In genomic region chr12:48686037-48686595, GRCh38 we compare ENCODE assay signal across 19 cellular contexts. TPM values are rescaled to one million over a fixed set of nuclear protein-coding genes. Genes with fewer than 3 reads are reported as not detected.
A peak's percentile ranks its signal among the peaks of the same experiment; 100 is the strongest.
DNase-seq lines count a peak whose midpoint lies in the region; ATAC-seq and TF ChIP-seq lines count a peak whose summit lies in the region.
"Had no signal": no experiment of that assay in that cellular context is flagged by ENCODE, and none has a peak within 500 bp of the region (broad histone marks: within the 10 kb centered on the region; RNA-seq: fewer than 3 reads in every experiment).

No MANE protein-coding gene starts in this region.

- no peak overlapping the region for H3K27ac ChIP-seq in H9 (ENCODE audit: insufficient read length, low read depth, low read length)
- H3K27ac ChIP-seq: BLaER1, SJSA1 had no signal

- peaks cover 2% of the 10 kb centered on the region for H4K20me1 ChIP-seq in H9 (ENCODE audit: control insufficient read depth, insufficient read depth, insufficient read length)

- CTCF ChIA-PET in WTC11 (lab: Charles Lee), result interaction anchor here (0.9 kb wide), 1 partner anchor 129 kb away, joined by 3 read pairs; no protein-coding TSS in a partner anchor

- TF ChIP-seq CTCF in H9 (conservative IDR thresholded peaks at IDR 0.05) (no peak), WTC11 (IDR thresholded peaks at IDR 0.05) (no peak)

- no peak overlapping the region for H2BK15ac ChIP-seq in H9 (ENCODE audit: low read depth, low read length)

- no peak overlapping the region for H2BK5ac ChIP-seq in H9 (ENCODE audit: insufficient read length, low read length)

- peaks cover 10% of the 10 kb centered on the region for H3K79me2 ChIP-seq in H9 (ENCODE audit: insufficient read depth, low read length)

- H3K23ac ChIP-seq in H9 (ENCODE audit: insufficient read length, low read depth, low read length), result peak overlapping the region; percentile 42

- H3K27ac Mint-ChIP-seq in H9 (no peak overlapping the region; a peak in 1 of 7 replicates), WTC11 (no peak overlapping the region), memory B cell (peak overlapping the region; percentile 17)

- WGBS in H9 (ENCODE audit: extremely low coverage, insufficient read length, low lambda C conversion rate), result no CpG with 5 or more reads among the region's 3 CpGs

- H3K36me3 Mint-ChIP-seq in H9 (ENCODE audit: insufficient read depth in 1 of 3, low read depth in 3 of 3), result peaks cover 8 to 41% (median 16%) of the 10 kb centered on the region in 3 experiments; a peak in 6 of 7 replicates
- H3K36me3 Mint-ChIP-seq in WTC11, result peaks cover 9% of the 10 kb centered on the region
- peaks cover 6% of the 10 kb centered on the region for H3K36me3 Mint-ChIP-seq in memory B cell

- H3K9me3 Mint-ChIP-seq in H9 (no peaks in the 10 kb centered on the region), WTC11 (no peaks in the 10 kb centered on the region), memory B cell (no peaks in the 10 kb centered on the region)

- no peaks in the 10 kb centered on the region for H3K79me1 ChIP-seq in H9 (ENCODE audit: insufficient read depth, low read depth, low read length, poor library complexity, severe bottlenecking)

- H4K91ac ChIP-seq in H9 (ENCODE audit: insufficient read length, low read depth, low read length), result no peak overlapping the region

- no peak overlapping the region for H3K4ac ChIP-seq in H9 (ENCODE audit: low read depth, low read length)

- H3K9me3 ChIP-seq in H9 (ENCODE audit: control insufficient read depth, low read depth, low read length), result no peaks in the 10 kb centered on the region
- H3K9me3 ChIP-seq: BLaER1, SJSA1 had no signal

- no peak overlapping the region for H3T11ph ChIP-seq in H9 (ENCODE audit: low read length)

- POLR2A ChIA-PET in WTC11 (lab: Charles Lee), result no interaction called here

- peak overlapping the region; percentile 42 for H3K56ac ChIP-seq in H9 (ENCODE audit: insufficient read length, low read depth, low read length)

- no peak overlapping the region for H4K5ac ChIP-seq in H9 (ENCODE audit: insufficient read length, low read depth, low read length)

- peaks cover 3% of the 10 kb centered on the region for H3K23me2 ChIP-seq in H9 (ENCODE audit: insufficient read length, low read depth, low read length, poor library complexity, severe bottlenecking)

- H2BK120ac ChIP-seq in H9 (ENCODE audit: low read depth, low read length, poor library complexity, severe bottlenecking), result no peak overlapping the region

- DNase-seq in H9, result no peak
- no peak for DNase-seq in WTC11 (ENCODE audit: low spot score)
- DNase-seq in memory B cell (ENCODE audit: low spot score in 2 of 2), result no peak
- no peak for DNase-seq in NCI-H2081 treated with DMSO at 0.1 percent for 48 hours (lab: John Stamatoyannopoulos, UW)
- DNase-seq: ACHN; CD4-positive, alpha-beta memory T cell; DMS153; H7; NCI-H1105; NCI-H146; NCI-H2029; NCI-H345; NCI-H524 had no signal

- no peak overlapping the region for H3K4me2 ChIP-seq in H9 (ENCODE audit: insufficient read depth, insufficient read length, low read length)
- H3K4me2 ChIP-seq: BLaER1 had no signal

- H3K4me3 Mint-ChIP-seq in H9 (no peak overlapping the region), WTC11 (no peak overlapping the region), memory B cell (no peak overlapping the region)

- H3K9ac ChIP-seq in H9 (ENCODE audit: extremely low read depth, insufficient read length, low read length), result no peak overlapping the region
- H3K9ac ChIP-seq: BLaER1 had no signal

- H2BK20ac ChIP-seq in H9 (ENCODE audit: low read depth, low read length, poor library complexity, severe bottlenecking), result no peak overlapping the region

- ATAC-seq in WTC11 (no peak), memory B cell (ENCODE audit: low read depth) (no peak), GM19351 (IDR thresholded peaks at IDR 0.05; ENCODE audit: unreplicated experiment) (no peak), GM21717 (IDR thresholded peaks at IDR 0.05; ENCODE audit: unreplicated experiment) (no peak), HG02623 (IDR thresholded peaks at IDR 0.05; ENCODE audit: unreplicated experiment) (no peak)
- ATAC-seq: Right ventricle myocardium inferior had no signal

- H2BK12ac ChIP-seq in H9 (ENCODE audit: insufficient read length, low read depth, low read length), result no peak overlapping the region

- peak overlapping the region; percentile 20 for H4K8ac ChIP-seq in H9 (replicated peaks; ENCODE audit: insufficient read length, low read depth, low read length)

- H3K18ac ChIP-seq in H9 (ENCODE audit: insufficient read length, low read depth, low read length), result no peak overlapping the region

- no peaks in the 10 kb centered on the region for H3K4me1 ChIP-seq in H9 (ENCODE audit: insufficient read depth, low read length)
- H3K4me1 ChIP-seq: SJSA1 had no signal

- H3K4me1 Mint-ChIP-seq in H9 (peaks cover 0 to 4% of the 10 kb centered on the region in 2 experiments; a peak in 1 of 4 replicates), WTC11 (0 out of 2 replicates have a peak, but pooled peaks cover 1% of the 10 kb centered on the region), memory B cell (peaks cover 2% of the 10 kb centered on the region)

- H2AK5ac ChIP-seq in H9 (ENCODE audit: insufficient read length, low read length), result no peak overlapping the region

- no peak overlapping the region for H3K14ac ChIP-seq in H9 (ENCODE audit: insufficient read depth, low read length)

- no peak overlapping the region for H2AFZ ChIP-seq in H9 (ENCODE audit: low read length)

- H3K27me3 ChIP-seq in H9 (ENCODE audit: insufficient read depth, low read length), result no peaks in the 10 kb centered on the region
- H3K27me3 ChIP-seq: BLaER1, SJSA1 had no signal

- peaks cover 1% of the 10 kb centered on the region; the same call in 1 of the 2 replicates for H3K27me3 Mint-ChIP-seq in H9 (ENCODE audit: low read depth)
- H3K27me3 Mint-ChIP-seq in WTC11 (ENCODE audit: low read depth), result no peaks in the 10 kb centered on the region; the same call in 1 of the 2 replicates
- H3K27me3 Mint-ChIP-seq in memory B cell, result no peaks in the 10 kb centered on the region
- H3K27me3 Mint-ChIP-seq: CD4-positive, alpha-beta memory T cell had no signal

TF ChIP-seq in WTC11, 78 proteins besides CTCF, POLR2A, EP300 and RAD21:
- TF ChIP-seq ZNF532 (CRISPR knock-in tag; IDR thresholded peaks at IDR 0.05; ENCODE audit: borderline replicate concordance), result 0 out of 2 replicates have a peak, but pooled peaks have one; percentile 64
- no peak for TF ChIP-seq ZNF138 (CRISPR knock-in tag; conservative IDR thresholded peaks at IDR 0.05)
- TF ChIP-seq ERG (CRISPR knock-in tag; IDR thresholded peaks at IDR 0.05), result no peak
- no peak for TF ChIP-seq ZNF263 (CRISPR knock-in tag; IDR thresholded peaks at IDR 0.05; ENCODE audit: low read depth)
- 0 out of 2 replicates have a peak, but pooled peaks have one; percentile 75 for TF ChIP-seq PRRX2 (CRISPR knock-in tag; IDR thresholded peaks at IDR 0.05)

RNA-seq across cellular contexts. Expression of gene KANSL2, which starts 4.1 kb away (rescaled TPM):
- total RNA-seq in H9 (2021) (51.3 and 56.6 TPM in 2 replicates), WTC11 (2021) (38.4 to 48.1 TPM (median 41.1 TPM) in 3 replicates)

RNA-seq across cellular contexts. Expression of gene CCNT1, which starts 30.4 kb away (rescaled TPM):
- 49.4 and 53.1 TPM in 2 replicates for total RNA-seq in H9 (2021)
- 34.3 to 42.0 TPM (median 41.8 TPM) in 3 replicates for total RNA-seq in WTC11 (2021)
